Comparison of ENCODE assay signal across 17 cellular contexts in the genomic region with DNA sequence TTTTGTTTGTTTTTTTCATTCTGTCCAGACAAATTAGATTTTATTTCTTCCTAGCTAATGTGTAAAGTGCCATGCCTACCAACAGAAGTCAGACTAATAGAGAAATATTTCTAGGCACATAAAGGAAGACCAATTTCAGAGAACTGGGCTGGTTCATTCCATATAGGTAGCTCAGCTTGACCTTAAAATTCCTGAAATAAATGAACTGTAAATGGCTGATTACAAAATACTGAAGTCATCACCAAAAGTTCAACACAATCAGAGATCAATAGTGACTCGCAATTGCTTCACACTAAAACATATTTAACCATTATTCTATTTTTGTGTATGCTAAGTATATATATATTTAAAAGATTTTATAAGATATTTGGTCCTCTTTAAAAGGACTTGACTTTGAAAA. TPM values are rescaled to one million over a fixed set of nuclear protein-coding genes. Genes with fewer than 3 reads are reported as not detected.
DNase-seq lines count a peak whose midpoint lies in the region; ATAC-seq and TF ChIP-seq lines count a peak whose summit lies in the region.
"Had no signal": no experiment of that assay in that cellular context is flagged by ENCODE, and none has a peak within 500 bp of the region (broad histone marks: within the 10 kb centered on the region; RNA-seq: fewer than 3 reads in every experiment).

No MANE protein-coding gene starts in this region.

- no peak overlapping the region for H2AFZ ChIP-seq in IMR-90 (replicated peaks; ENCODE audit: low read length, poor library complexity)

- no peaks in the 10 kb centered on the region for H3K79me1 ChIP-seq in IMR-90 (ENCODE audit: low read depth in 1 of 2, low read length in 2 of 2)

- H3K9me3 ChIP-seq in IMR-90 (ENCODE audit: control insufficient read depth, insufficient read depth, low read length): no peaks in the 10 kb centered on the region
- H3K9me3 ChIP-seq in CD8-positive, alpha-beta T cell (ENCODE audit: low read length): no peaks in the 10 kb centered on the region
- H3K9me3 ChIP-seq: MG63 had no signal

- H3K18ac ChIP-seq in IMR-90 (ENCODE audit: low read depth, low read length): no peak overlapping the region

- H3K23ac ChIP-seq in IMR-90 (ENCODE audit: low read depth, low read length): no peak overlapping the region

- no peak overlapping the region for H4K5ac ChIP-seq in IMR-90 (ENCODE audit: low read depth, low read length)

- no peak overlapping the region for H2BK120ac ChIP-seq in IMR-90 (ENCODE audit: low read depth, low read length)

- no peak overlapping the region for H2AK5ac ChIP-seq in IMR-90 (ENCODE audit: low read depth, low read length)

- H3K36me3 Mint-ChIP-seq in CD8-positive, alpha-beta T cell: no peaks in the 10 kb centered on the region

- H2BK20ac ChIP-seq in IMR-90 (ENCODE audit: low read depth, low read length): no peak overlapping the region

- H3K4me3 ChIP-seq in IMR-90 (ENCODE audit: insufficient read depth, low read depth, low read length) (no peak overlapping the region), epithelial cell of esophagus (ENCODE audit: low read length) (no peak overlapping the region)
- no peak overlapping the region for H3K4me3 ChIP-seq in CD8-positive, alpha-beta T cell (ENCODE audit: low read depth, low read length)
- H3K4me3 ChIP-seq: MG63 had no signal

- TF ChIP-seq CTCF in IMR-90 (conservative IDR thresholded peaks at IDR 0.05; ENCODE audit: low read depth, low read length) (no peak), epithelial cell of esophagus (IDR thresholded peaks at IDR 0.05; ENCODE audit: insufficient read depth, low read depth, low read length, missing control alignments) (no peak)
- TF ChIP-seq CTCF in CD8-positive, alpha-beta T cell (IDR thresholded peaks at IDR 0.05): no peak

- no peaks in the 10 kb centered on the region for H3K9me1 ChIP-seq in IMR-90 (ENCODE audit: insufficient read depth, low read length)

- dilution Hi-C loops in IMR-90 (cut with HindIII; ENCODE audit: low sequenced_read_pairs, unreplicated experiment): no loop called here

- no peak overlapping the region for H3K27ac ChIP-seq in IMR-90 (ENCODE audit: insufficient read depth, low read length)
- no peak overlapping the region for H3K27ac ChIP-seq in CD8-positive, alpha-beta T cell (ENCODE audit: low read depth, low read length)
- H3K27ac ChIP-seq: HL-60 had no signal

- H4K20me1 ChIP-seq in IMR-90 (ENCODE audit: insufficient read depth, low read length): no peaks in the 10 kb centered on the region

- no peak overlapping the region for H3K4me3 Mint-ChIP-seq in CD8-positive, alpha-beta T cell

- DNase-seq in EL (peak; percentile 60), IMR-90 (peak; percentile 81), epithelial cell of esophagus (ENCODE audit: low read depth) (peak; percentile 9), kidney tubule cell (ENCODE audit: low spot score) (peak; percentile 75), C1 segment of cervical spinal cord (lab: John Stamatoyannopoulos, UW) (no peak), GM19238 (ENCODE audit: insufficient read length, low spot score) (no peak)
- DNase-seq in CD8-positive, alpha-beta T cell: no peak
- DNase-seq: ACHN, MG63, NCI-H1092 treated with DMSO at 0.1 percent for 48 hours, NCI-H1694 treated with DMSO at 0.1 percent for 48 hours, NCI-H345, NCI-H526 treated with DMSO at 0.1 percent for 48 hours had no signal

- H3K9ac ChIP-seq in IMR-90 (ENCODE audit: low read depth, low read length): no peak overlapping the region

- BruUV-seq in IMR-90 (replicated peaks; lab: Mats Ljungman, UMichigan): no TSS peak

- H2BK15ac ChIP-seq in IMR-90 (ENCODE audit: low read depth, low read length): no peak overlapping the region

- H3K27me3 ChIP-seq in IMR-90 (ENCODE audit: control insufficient read depth, insufficient read depth, low read length): no peaks in the 10 kb centered on the region
- H3K27me3 ChIP-seq in CD8-positive, alpha-beta T cell (ENCODE audit: insufficient read depth, low read length): no peaks in the 10 kb centered on the region
- H3K27me3 ChIP-seq: MG63 had no signal

- in situ Hi-C loops in IMR-90 (cut with MboI; ENCODE audit: low sequenced_read_pairs): no loop called here

- H3K14ac ChIP-seq in IMR-90 (replicated peaks; ENCODE audit: low read depth, low read length): no peak overlapping the region

- H2BK5ac ChIP-seq in IMR-90 (ENCODE audit: low read depth, low read length, poor library complexity, severe bottlenecking): peak overlapping the region; percentile 78

- TF ChIP-seq POLR2A in IMR-90 (IDR thresholded peaks at IDR 0.05; ENCODE audit: low read depth, low read length) (no peak), GM18505 (IDR thresholded peaks at IDR 0.05; ENCODE audit: borderline replicate concordance, extremely low read depth, insufficient read depth, insufficient read length) (no peak)

- H4K8ac ChIP-seq in IMR-90 (ENCODE audit: low read depth in 2 of 2, low read length in 2 of 2): no peak overlapping the region

- H3K27ac Mint-ChIP-seq in CD8-positive, alpha-beta T cell: no peak overlapping the region

- no peak for TF ChIP-seq RAD21 in IMR-90 (IDR thresholded peaks at IDR 0.05; ENCODE audit: low read length)

- POLR2A ChIA-PET in IMR-90 (lab: Charles Lee; ENCODE audit: unreplicated experiment): interaction anchor here (0.6 kb wide), 1 partner anchor 13 kb away, joined by 3 read pairs; no protein-coding TSS in a partner anchor
- POLR2A ChIA-PET in CD8-positive, alpha-beta T cell (lab: Charles Lee): no interaction called here

- CTCF ChIA-PET in IMR-90 (lab: Yijun Ruan, JAX): no interaction called here
- CTCF ChIA-PET in CD8-positive, alpha-beta T cell (lab: Charles Lee): no interaction called here

- no CpG with 5 or more reads among the region's 1 CpG for WGBS in IMR-90 (ENCODE audit: extremely low coverage in 2 of 2, insufficient read length in 1 of 2), 2 experiments

- no peaks in the 10 kb centered on the region for H3K9me3 Mint-ChIP-seq in CD8-positive, alpha-beta T cell

- no peak overlapping the region for H4K91ac ChIP-seq in IMR-90 (ENCODE audit: insufficient read depth, low read depth, low read length)

- peak; percentile 72 for ATAC-seq in IMR-90 (ENCODE audit: low read depth)
- no peak for ATAC-seq in CD8-positive, alpha-beta T cell
- no peak for ATAC-seq in GM18505 (IDR thresholded peaks at IDR 0.05; ENCODE audit: unreplicated experiment)
- ATAC-seq: HCT116 had no signal

- H3K56ac ChIP-seq in IMR-90 (ENCODE audit: extremely low read depth, insufficient read depth, low read length): no peak overlapping the region

- no peak overlapping the region for H3K4me2 ChIP-seq in IMR-90 (ENCODE audit: low read depth, low read length)

- intact Hi-C loops in IMR-90 (cut with micrococcal nuclease): no loop called here
- intact Hi-C loops in CD8-positive, alpha-beta T cell (cut with DNase I, micrococcal nuclease): no loop called here

- H2AK9ac ChIP-seq in IMR-90 (replicated peaks; ENCODE audit: low read depth, low read length, poor library complexity): no peak overlapping the region

- no peaks in the 10 kb centered on the region for H3K4me1 Mint-ChIP-seq in CD8-positive, alpha-beta T cell (ENCODE audit: low read depth)

- H3K27me3 Mint-ChIP-seq in CD8-positive, alpha-beta T cell (ENCODE audit: low read depth): peaks cover 20% of the 10 kb centered on the region

- no peak overlapping the region for H3K4ac ChIP-seq in IMR-90 (ENCODE audit: low read depth, low read length)

- no peaks in the 10 kb centered on the region for H3K4me1 ChIP-seq in IMR-90 (ENCODE audit: control insufficient read depth, insufficient read depth, low read length)
- no peaks in the 10 kb centered on the region for H3K4me1 ChIP-seq in CD8-positive, alpha-beta T cell (ENCODE audit: insufficient read depth, low read length)

- H3K36me3 ChIP-seq in IMR-90 (ENCODE audit: control insufficient read depth, insufficient read depth, low read length): no peaks in the 10 kb centered on the region
- no peaks in the 10 kb centered on the region for H3K36me3 ChIP-seq in CD8-positive, alpha-beta T cell (ENCODE audit: insufficient read depth, low read length)
- H3K36me3 ChIP-seq: MG63 had no signal

TF ChIP-seq in IMR-90, 13 proteins besides CTCF, POLR2A, EP300 and RAD21 (continues in another document):
- no peak for TF ChIP-seq BHLHE40 (IDR thresholded peaks at IDR 0.05; ENCODE audit: low read depth, low read length)
- no peak for TF ChIP-seq CHD1 (IDR thresholded peaks at IDR 0.05; ENCODE audit: low read depth, low read length)
- TF ChIP-seq MAFK (IDR thresholded peaks at IDR 0.05; ENCODE audit: low read depth, low read length): no peak
- TF ChIP-seq CEBPB (IDR thresholded peaks at IDR 0.05; ENCODE audit: low read depth, low read length): peak; percentile 84
- TF ChIP-seq, protein P1, sequence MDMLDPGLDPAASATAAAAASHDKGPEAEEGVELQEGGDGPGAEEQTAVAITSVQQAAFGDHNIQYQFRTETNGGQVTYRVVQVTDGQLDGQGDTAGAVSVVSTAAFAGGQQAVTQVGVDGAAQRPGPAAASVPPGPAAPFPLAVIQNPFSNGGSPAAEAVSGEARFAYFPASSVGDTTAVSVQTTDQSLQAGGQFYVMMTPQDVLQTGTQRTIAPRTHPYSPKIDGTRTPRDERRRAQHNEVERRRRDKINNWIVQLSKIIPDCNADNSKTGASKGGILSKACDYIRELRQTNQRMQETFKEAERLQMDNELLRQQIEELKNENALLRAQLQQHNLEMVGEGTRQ (IDR thresholded peaks at IDR 0.05; ENCODE audit: low read depth, low read length): no peak
- no peak for TF ChIP-seq SMC3 (IDR thresholded peaks at IDR 0.05; ENCODE audit: low read depth, low read length)
- TF ChIP-seq RCOR1 (IDR thresholded peaks at IDR 0.05; ENCODE audit: insufficient replicate concordance, low read length): no peak
- TF ChIP-seq, protein P2, sequence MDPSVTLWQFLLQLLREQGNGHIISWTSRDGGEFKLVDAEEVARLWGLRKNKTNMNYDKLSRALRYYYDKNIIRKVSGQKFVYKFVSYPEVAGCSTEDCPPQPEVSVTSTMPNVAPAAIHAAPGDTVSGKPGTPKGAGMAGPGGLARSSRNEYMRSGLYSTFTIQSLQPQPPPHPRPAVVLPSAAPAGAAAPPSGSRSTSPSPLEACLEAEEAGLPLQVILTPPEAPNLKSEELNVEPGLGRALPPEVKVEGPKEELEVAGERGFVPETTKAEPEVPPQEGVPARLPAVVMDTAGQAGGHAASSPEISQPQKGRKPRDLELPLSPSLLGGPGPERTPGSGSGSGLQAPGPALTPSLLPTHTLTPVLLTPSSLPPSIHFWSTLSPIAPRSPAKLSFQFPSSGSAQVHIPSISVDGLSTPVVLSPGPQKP (IDR thresholded peaks at IDR 0.05; ENCODE audit: borderline replicate concordance, low read depth, low read length): no peak
- TF ChIP-seq MXI1 (IDR thresholded peaks at IDR 0.05; ENCODE audit: borderline replicate concordance, low read depth, low read length): no peak
- TF ChIP-seq MAZ (IDR thresholded peaks at IDR 0.05; ENCODE audit: borderline replicate concordance, low read depth, low read length): no peak
- TF ChIP-seq FOS (IDR thresholded peaks at IDR 0.05; ENCODE audit: low read depth, low read length): peak; percentile 36; the same call in 1 of the 2 replicates

RNA-seq across cellular contexts. Expression of a gene that starts 34.2 kb away (rescaled TPM):
- 5.3 and 6.5 TPM in 2 replicates for total RNA-seq in IMR-90 (2012; rRNA removed)
- 3.7 and 4.1 TPM in 2 replicates for polyA plus RNA-seq in IMR-90 (2012; rRNA removed)
- 1.3 TPM in 2 replicates for polyA plus RNA-seq in IMR-90 (2012; cell fraction: cytosol; rRNA removed)
- polyA plus RNA-seq in IMR-90 (2012; cell fraction: nucleus; rRNA removed; ENCODE audit: low replicate concordance): 2.0 and 6.4 TPM in 2 replicates
- not detected for total RNA-seq in CD8-positive, alpha-beta T cell
- total RNA-seq: OCI-LY7 had no signal

Comparison
In these comparisons a context has a peak if more than half of its experiments do, and no peak if none do; other contexts are left out.
1. DNase-seq: peak in EL (single experiment), IMR-90 (single experiment), epithelial cell of esophagus (single experiment) and kidney tubule cell (single experiment); none in CD8-positive, alpha-beta T cell (0 of 7), C1 segment of cervical spinal cord (0 of 14) and GM19238 (single experiment).